In the genomic region with DNA sequence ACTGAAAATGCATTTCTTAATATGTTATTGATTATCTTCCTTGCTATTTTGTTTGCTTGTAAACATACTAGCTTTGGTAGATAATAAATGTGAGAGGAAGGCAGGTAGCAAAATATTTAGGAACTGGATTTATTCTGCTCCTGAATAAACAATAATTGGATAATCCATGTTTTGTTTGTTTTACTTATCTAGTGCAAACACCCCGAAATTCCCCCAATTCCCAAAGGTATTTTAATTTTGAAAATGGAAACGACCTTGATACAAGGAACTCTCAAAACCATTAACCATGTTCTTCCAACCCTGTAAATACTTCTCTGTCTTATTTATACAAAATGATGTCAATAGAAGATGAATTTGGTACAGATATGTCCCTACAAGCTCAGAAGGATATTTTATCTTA, we compare ENCODE assay signal across 1 cellular context.
TF ChIP-seq lines count a peak whose summit lies in the region.

No MANE protein-coding gene starts in this region.

TF ChIP-seq in HepG2, 621 proteins besides CTCF, POLR2A, EP300 and RAD21 (continued from another document):
- TF ChIP-seq, protein P1, sequence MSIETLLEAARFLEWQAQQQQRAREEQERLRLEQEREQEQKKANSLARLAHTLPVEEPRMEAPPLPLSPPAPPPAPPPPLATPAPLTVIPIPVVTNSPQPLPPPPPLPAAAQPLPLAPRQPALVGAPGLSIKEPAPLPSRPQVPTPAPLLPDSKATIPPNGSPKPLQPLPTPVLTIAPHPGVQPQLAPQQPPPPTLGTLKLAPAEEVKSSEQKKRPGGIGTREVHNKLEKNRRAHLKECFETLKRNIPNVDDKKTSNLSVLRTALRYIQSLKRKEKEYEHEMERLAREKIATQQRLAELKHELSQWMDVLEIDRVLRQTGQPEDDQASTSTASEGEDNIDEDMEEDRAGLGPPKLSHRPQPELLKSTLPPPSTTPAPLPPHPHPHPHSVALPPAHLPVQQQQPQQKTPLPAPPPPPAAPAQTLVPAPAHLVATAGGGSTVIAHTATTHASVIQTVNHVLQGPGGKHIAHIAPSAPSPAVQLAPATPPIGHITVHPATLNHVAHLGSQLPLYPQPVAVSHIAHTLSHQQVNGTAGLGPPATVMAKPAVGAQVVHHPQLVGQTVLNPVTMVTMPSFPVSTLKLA (IDR thresholded peaks at IDR 0.05): no peak
- TF ChIP-seq ELF1 (CRISPR knock-in tag; IDR thresholded peaks at IDR 0.05) (no peak), NCOA2 (CRISPR knock-in tag; IDR thresholded peaks at IDR 0.05) (no peak), PATZ1 (CRISPR knock-in tag; IDR thresholded peaks at IDR 0.05) (no peak), TCF7 (IDR thresholded peaks at IDR 0.05; ENCODE audit: low read depth) (no peak), ZNF468 (CRISPR knock-in tag; IDR thresholded peaks at IDR 0.05) (no peak), BRD4 (CRISPR knock-in tag; IDR thresholded peaks at IDR 0.05) (no peak), NPAS2 (CRISPR knock-in tag; IDR thresholded peaks at IDR 0.05; ENCODE audit: borderline replicate concordance) (no peak), ZNF724P (CRISPR knock-in tag; IDR thresholded peaks at IDR 0.05; ENCODE audit: borderline replicate concordance) (no peak)
- TF ChIP-seq, protein P2, sequence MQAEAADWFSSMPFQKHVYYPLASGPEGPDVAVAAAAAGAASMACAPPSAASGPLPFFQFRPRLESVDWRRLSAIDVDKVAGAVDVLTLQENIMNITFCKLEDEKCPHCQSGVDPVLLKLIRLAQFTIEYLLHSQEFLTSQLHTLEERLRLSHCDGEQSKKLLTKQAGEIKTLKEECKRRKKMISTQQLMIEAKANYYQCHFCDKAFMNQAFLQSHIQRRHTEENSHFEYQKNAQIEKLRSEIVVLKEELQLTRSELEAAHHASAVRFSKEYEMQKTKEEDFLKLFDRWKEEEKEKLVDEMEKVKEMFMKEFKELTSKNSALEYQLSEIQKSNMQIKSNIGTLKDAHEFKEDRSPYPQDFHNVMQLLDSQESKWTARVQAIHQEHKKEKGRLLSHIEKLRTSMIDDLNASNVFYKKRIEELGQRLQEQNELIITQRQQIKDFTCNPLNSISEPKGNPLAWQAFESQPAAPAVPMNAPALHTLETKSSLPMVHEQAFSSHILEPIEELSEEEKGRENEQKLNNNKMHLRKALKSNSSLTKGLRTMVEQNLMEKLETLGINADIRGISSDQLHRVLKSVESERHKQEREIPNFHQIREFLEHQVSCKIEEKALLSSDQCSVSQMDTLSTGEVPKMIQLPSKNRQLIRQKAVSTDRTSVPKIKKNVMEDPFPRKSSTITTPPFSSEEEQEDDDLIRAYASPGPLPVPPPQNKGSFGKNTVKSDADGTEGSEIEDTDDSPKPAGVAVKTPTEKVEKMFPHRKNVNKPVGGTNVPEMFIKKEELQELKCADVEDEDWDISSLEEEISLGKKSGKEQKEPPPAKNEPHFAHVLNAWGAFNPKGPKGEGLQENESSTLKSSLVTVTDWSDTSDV (CRISPR knock-in tag; IDR thresholded peaks at IDR 0.05): no peak
TF ChIP-seq in HepG2: peak in this region for 0.
